Comparison of ENCODE assay signal across 38 cellular contexts in the genomic region with DNA sequence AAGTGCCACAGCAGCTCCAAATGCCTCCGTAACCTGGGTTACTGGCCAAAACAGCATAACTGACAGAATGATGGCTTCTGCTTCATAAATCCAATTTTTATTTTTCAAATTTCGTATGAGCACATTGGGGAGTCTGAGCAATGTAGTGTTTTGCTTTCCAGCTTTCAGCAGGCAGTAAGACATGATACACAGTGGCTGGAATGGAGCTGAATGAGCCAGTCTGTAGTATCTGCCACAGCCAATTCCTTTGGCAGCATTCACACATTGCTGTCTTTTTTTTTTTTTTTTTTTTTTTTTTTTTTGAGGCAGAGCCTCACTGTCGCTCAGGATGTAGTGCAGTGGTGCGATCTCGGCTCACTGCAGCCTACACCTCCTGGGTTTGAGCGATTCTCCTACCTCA. TPM values are rescaled to one million over a fixed set of nuclear protein-coding genes. Genes with fewer than 3 reads are reported as not detected.
"Had no signal": no experiment of that assay in that cellular context is flagged by ENCODE, and none has a peak within 500 bp of the region (broad histone marks: within the 10 kb centered on the region; RNA-seq: fewer than 3 reads in every experiment).

No MANE protein-coding gene starts in this region.

- H3K4me1 Mint-ChIP-seq: activated CD4-positive, alpha-beta T cell treated with anti-CD3 and anti-CD28 coated beads, Interleukin-2, amount 10 ng/mL, durations not matched to agents 7 days and 5 days; activated naive CD4-positive, alpha-beta T cell treated with anti-CD3 and anti-CD28 coated beads, Interleukin-2, amount 10 ng/mL, durations not matched to agents 7 days and 5 days; central memory CD8-positive, alpha-beta T cell; WTC11 had no signal

- H3K4me3 ChIP-seq: ascending aorta, cardiac muscle cell, PC-9 had no signal

- ATAC-seq: activated CD4-positive, alpha-beta T cell treated with anti-CD3 and anti-CD28 coated beads for 36 hours; activated CD4-positive, CD25-positive, alpha-beta regulatory T cell treated with anti-CD3 and anti-CD28 coated beads, Interleukin-2, amount 50 U/mL, for 24 hours; activated T-cell treated with anti-CD3 and anti-CD28 coated beads, Interleukin-2, amount 50 U/mL, for 4 hours; WTC11 had no signal

- H3K27ac ChIP-seq: ascending aorta, cardiac muscle cell, PC-9, RWPE1 had no signal

- H3K4me2 ChIP-seq: PC-9 had no signal

- H3K27me3 Mint-ChIP-seq: activated CD4-positive, alpha-beta T cell treated with anti-CD3 and anti-CD28 coated beads, Interleukin-2, amount 10 ng/mL, durations not matched to agents 7 days and 5 days had no signal

- H3K36me3 ChIP-seq: ascending aorta, cardiac muscle cell had no signal

- H2AFZ ChIP-seq: PC-9 had no signal

- H3K27me3 ChIP-seq: ascending aorta, cardiac muscle cell had no signal

- H3K36me3 Mint-ChIP-seq: activated CD4-positive, alpha-beta memory T cell treated with anti-CD3 and anti-CD28 coated beads for 36 hours; activated naive CD4-positive, alpha-beta T cell treated with anti-CD3 and anti-CD28 coated beads, Interleukin-2, amount 10 ng/mL, durations not matched to agents 7 days and 5 days; WTC11 had no signal

- H3K27ac Mint-ChIP-seq: activated CD4-positive, alpha-beta memory T cell treated with anti-CD3 and anti-CD28 coated beads for 36 hours; activated CD4-positive, alpha-beta T cell treated with anti-CD3 and anti-CD28 coated beads for 36 hours; activated CD4-positive, alpha-beta T cell treated with anti-CD3 and anti-CD28 coated beads, Interleukin-2, amount 10 ng/mL, durations not matched to agents 7 days and 5 days; activated naive CD4-positive, alpha-beta T cell treated with anti-CD3 and anti-CD28 coated beads, Interleukin-2, amount 10 ng/mL, durations not matched to agents 7 days and 5 days; activated naive CD8-positive, alpha-beta T cell; activated T-helper 1 cell treated with anti-CD3 and anti-CD28 coated beads, Interleukin-12 subunit alpha, Interleukin-12 subunit beta, Interleukin-2, Interleukin-4 antibody, amounts not matched to agents 30 ng/mL and 10 ng/mL and 1 ng/mL, durations not matched to agents 14 hours and 24 hours and 36 hours; WTC11 had no signal

- DNase-seq: activated CD4-positive, alpha-beta memory T cell treated with anti-CD3 and anti-CD28 coated beads for 36 hours; activated CD4-positive, alpha-beta T cell treated with anti-CD3 and anti-CD28 coated beads for 36 hours; activated CD4-positive, alpha-beta T cell treated with anti-CD3 and anti-CD28 coated beads, Interleukin-2, amount 10 ng/mL, durations not matched to agents 7 days and 5 days; activated CD8-positive, alpha-beta memory T cell treated with anti-CD3 and anti-CD28 coated beads, Interleukin-2, amount 50 U/mL, for 4 hours; activated effector memory CD4-positive, alpha-beta T cell treated with Interleukin-2 at 50 U/mL for 16 hours; activated naive CD4-positive, alpha-beta T cell treated with anti-CD3 and anti-CD28 coated beads, Interleukin-2, amount 10 ng/mL, durations not matched to agents 7 days and 5 days; activated T-cell treated with anti-CD3 and anti-CD28 coated beads for 4 hours; activated T-cell treated with anti-CD3 and anti-CD28 coated beads, Interleukin-2, amount 50 U/mL, for 4 hours; amniotic stem cell; Karpas-422; KBM-7; NCI-H1105; NCI-H1417 treated with DMSO at 0.1 percent for 48 hours; NCI-H1694; NCI-H1930; NCI-H2081 treated with DMSO at 0.1 percent for 48 hours; NCI-H226; NCI-H510A; NCI-H526; NCI-H748 treated with DMSO at 0.1 percent for 48 hours; NK-92 treated with Interleukin-12 subunit alpha and Interleukin-12 subunit beta, amount 100 ng/mL, for 24 hours; PC-9; SIG-M5; T1000 had no signal

- H3K9me3 Mint-ChIP-seq: activated CD4-positive, alpha-beta memory T cell treated with anti-CD3 and anti-CD28 coated beads for 36 hours; activated CD4-positive, alpha-beta T cell treated with anti-CD3 and anti-CD28 coated beads, Interleukin-2, amount 10 ng/mL, durations not matched to agents 7 days and 5 days; activated naive CD4-positive, alpha-beta T cell treated with anti-CD3 and anti-CD28 coated beads, Interleukin-2, amount 10 ng/mL, durations not matched to agents 7 days and 5 days; activated T-cell treated with anti-CD3 and anti-CD28 coated beads, Interleukin-2, amount 50 U/mL, for 4 hours; activated T-helper 1 cell treated with anti-CD3 and anti-CD28 coated beads, Interleukin-12 subunit alpha, Interleukin-12 subunit beta, Interleukin-2, Interleukin-4 antibody, amounts not matched to agents 30 ng/mL and 10 ng/mL and 1 ng/mL, durations not matched to agents 14 hours and 24 hours and 36 hours; central memory CD8-positive, alpha-beta T cell had no signal

- H3K4me1 ChIP-seq: ascending aorta had no signal

- H3K9me3 ChIP-seq: ascending aorta had no signal

- H3K4me3 Mint-ChIP-seq: activated CD4-positive, alpha-beta memory T cell treated with anti-CD3 and anti-CD28 coated beads for 36 hours; activated CD4-positive, alpha-beta T cell treated with anti-CD3 and anti-CD28 coated beads for 36 hours; activated CD4-positive, alpha-beta T cell treated with anti-CD3 and anti-CD28 coated beads, Interleukin-2, amount 10 ng/mL, durations not matched to agents 7 days and 5 days; activated naive CD4-positive, alpha-beta T cell treated with anti-CD3 and anti-CD28 coated beads, Interleukin-2, amount 10 ng/mL, durations not matched to agents 7 days and 5 days; activated naive CD8-positive, alpha-beta T cell; activated T-cell treated with anti-CD3 and anti-CD28 coated beads, Interleukin-2, amount 50 U/mL, for 4 hours; activated T-helper 1 cell treated with anti-CD3 and anti-CD28 coated beads, Interleukin-12 subunit alpha, Interleukin-12 subunit beta, Interleukin-2, Interleukin-4 antibody, amounts not matched to agents 30 ng/mL and 10 ng/mL and 1 ng/mL, durations not matched to agents 14 hours and 24 hours and 36 hours; central memory CD8-positive, alpha-beta T cell; WTC11 had no signal

RNA-seq across cellular contexts. Expression of gene TLX3, which starts 42.6 kb away (rescaled TPM):
- total RNA-seq: activated CD4-positive, alpha-beta memory T cell treated with anti-CD3 and anti-CD28 coated beads for 36 hours; activated CD4-positive, alpha-beta T cell treated with anti-CD3 and anti-CD28 coated beads for 36 hours; activated CD4-positive, alpha-beta T cell treated with anti-CD3 and anti-CD28 coated beads, Interleukin-2, amount 10 ng/mL, durations not matched to agents 7 days and 5 days; activated T-cell treated with anti-CD3 and anti-CD28 coated beads, Interleukin-2, amount 50 U/mL, for 4 hours; activated T-helper 1 cell treated with anti-CD3 and anti-CD28 coated beads, Interleukin-12 subunit alpha, Interleukin-12 subunit beta, Interleukin-2, Interleukin-4 antibody, amounts not matched to agents 30 ng/mL and 10 ng/mL and 1 ng/mL, durations not matched to agents 14 hours and 24 hours and 36 hours; ascending aorta; cardiac muscle cell; MCF 10A; OCI-LY7; PC-9; Right ventricle myocardium inferior; SK-MEL-5; T-helper 1 cell treated with Interleukin-12 subunit alpha and Interleukin-12 subunit beta and Interleukin-4 antibody, amounts not matched to agents 30 ng/mL and 1 ng/mL, for 36 hours; T-helper 2 cell treated with Interferon-gamma antibody and Interleukin-4, amounts not matched to agents 100 ng/mL and 5 ng/mL, for 36 hours; WTC11 had no signal
- polyA plus RNA-seq: cardiac muscle cell had no signal
